In genomic region chr1:59532102-59532501, GRCh38 we compare ENCODE assay signal across 21 cellular contexts.
DNase-seq lines count a peak whose midpoint lies in the region; ATAC-seq and TF ChIP-seq lines count a peak whose summit lies in the region.
"Had no signal": no experiment of that assay in that cellular context is flagged by ENCODE, and none has a peak within 500 bp of the region (broad histone marks: within the 10 kb centered on the region; RNA-seq: fewer than 3 reads in every experiment).

No MANE protein-coding gene starts in this region.

- H3K4me2 ChIP-seq in OCI-LY3 (ENCODE audit: low read length) = 0 out of 2 replicates have a peak overlapping the region, but pooled peaks have one; percentile 24
- H3K4me2 ChIP-seq: A549; BLaER1 treated with 17β-estradiol and CSF1 and Interleukin-3, amounts not matched to agents 10 nM and 100 nM had no signal

- intact Hi-C loops in right cardiac atrium (cut with DNase I) = no loop called here

- H3K4me1 ChIP-seq in OCI-LY3 (ENCODE audit: low read length) = peaks cover 11% of the 10 kb centered on the region
- no peaks in the 10 kb centered on the region for H3K4me1 ChIP-seq in right cardiac atrium (ENCODE audit: control insufficient read depth, insufficient read depth, low read length)
- H3K4me1 ChIP-seq: A549; BLaER1 treated with 17β-estradiol and CSF1 and Interleukin-3, amounts not matched to agents 10 nM and 100 nM had no signal

- in situ Hi-C loops in brain microvascular endothelial cell (cut with HindIII; ENCODE audit: low pct_ligation_motif_present, low sequenced_read_pairs) = no loop called here

- no peak overlapping the region for H3K27ac ChIP-seq in OCI-LY3 (ENCODE audit: low read length)
- H3K27ac ChIP-seq in right cardiac atrium (ENCODE audit: low read length) = no peak overlapping the region
- H3K27ac ChIP-seq in brain microvascular endothelial cell = no peak overlapping the region
- H3K27ac ChIP-seq: A549; BLaER1 treated with 17β-estradiol and CSF1 and Interleukin-3, amounts not matched to agents 10 nM and 100 nM; SK-N-MC had no signal

- H3K36me3 ChIP-seq in OCI-LY3 (replicated peaks; ENCODE audit: low read depth, low read length) (peaks cover 4% of the 10 kb centered on the region), brain microvascular endothelial cell (replicated peaks) (no peaks in the 10 kb centered on the region)
- H3K36me3 ChIP-seq: BLaER1 treated with 17β-estradiol and CSF1 and Interleukin-3, amounts not matched to agents 10 nM and 100 nM had no signal

- H3K4me3 ChIP-seq in OCI-LY3 (ENCODE audit: low read length) = no peak overlapping the region
- no peak overlapping the region for H3K4me3 ChIP-seq in right cardiac atrium (ENCODE audit: low read length)
- H3K4me3 ChIP-seq in brain microvascular endothelial cell (ENCODE audit: low read depth, low read length) = no peak overlapping the region
- H3K4me3 ChIP-seq: A549; BLaER1 treated with 17β-estradiol and CSF1 and Interleukin-3, amounts not matched to agents 10 nM and 100 nM; SK-N-MC had no signal

- H3K9me3 ChIP-seq in OCI-LY3 (ENCODE audit: insufficient read depth, low read length) (0 out of 2 replicates have a peak, but pooled peaks cover 4% of the 10 kb centered on the region), right cardiac atrium (ENCODE audit: control insufficient read depth, low read length) (no peaks in the 10 kb centered on the region)
- H3K9me3 ChIP-seq: A549 had no signal

- no peaks in the 10 kb centered on the region for H4K20me1 ChIP-seq in OCI-LY3 (ENCODE audit: insufficient read depth, low read length)
- H4K20me1 ChIP-seq: BLaER1 treated with 17β-estradiol and CSF1 and Interleukin-3, amounts not matched to agents 10 nM and 100 nM had no signal

- no peaks in the 10 kb centered on the region for H3K27me3 ChIP-seq in OCI-LY3 (ENCODE audit: low read depth, low read length)
- no peaks in the 10 kb centered on the region for H3K27me3 ChIP-seq in right cardiac atrium (ENCODE audit: control insufficient read depth, insufficient read depth)
- no peaks in the 10 kb centered on the region for H3K27me3 ChIP-seq in brain microvascular endothelial cell (replicated peaks)
- H3K27me3 ChIP-seq: BLaER1 treated with 17β-estradiol and CSF1 and Interleukin-3, amounts not matched to agents 10 nM and 100 nM had no signal

- DNase-seq in NCI-H524 (lab: John Stamatoyannopoulos, UW) = no peak
- DNase-seq in right cardiac atrium = no peak
- no peak for DNase-seq in brain microvascular endothelial cell
- DNase-seq: CD8-positive, alpha-beta memory T cell; DND-41; GOT3; KBM-7; NCI-H1417 treated with DMSO at 0.1 percent for 48 hours; NCI-H2029 treated with DMSO at 0.1 percent for 48 hours; NCI-H510A; NCI-H82; Right ventricle myocardium superior had no signal

- H3K9ac ChIP-seq in OCI-LY3 (ENCODE audit: low read length) = no peak overlapping the region
- H3K9ac ChIP-seq: BLaER1 treated with 17β-estradiol and CSF1 and Interleukin-3, amounts not matched to agents 10 nM and 100 nM had no signal

- H3K79me2 ChIP-seq in OCI-LY3 (ENCODE audit: low read length) = no peaks in the 10 kb centered on the region

- ATAC-seq in GM18517 (IDR thresholded peaks at IDR 0.05; ENCODE audit: unreplicated experiment) = peak; percentile 70
- ATAC-seq in GM21381 (IDR thresholded peaks at IDR 0.05; ENCODE audit: unreplicated experiment) = peak; percentile 72
- ATAC-seq in HG02885 (IDR thresholded peaks at IDR 0.05; ENCODE audit: poor library complexity, unreplicated experiment) = peak; percentile 55
- no peak for ATAC-seq in right cardiac atrium
- no peak for ATAC-seq in HG03095 (IDR thresholded peaks at IDR 0.05; ENCODE audit: unreplicated experiment)
- ATAC-seq: A549, Panc1 had no signal

- H2AFZ ChIP-seq in OCI-LY3 (ENCODE audit: low read depth, low read length) = no peak overlapping the region

- no peak for TF ChIP-seq CTCF in OCI-LY3 (IDR thresholded peaks at IDR 0.05; ENCODE audit: low read depth, low read length)
- TF ChIP-seq CTCF in brain microvascular endothelial cell (IDR thresholded peaks at IDR 0.05; ENCODE audit: low read depth, low read length, missing control alignments) = no peak

Comparison
In these comparisons a context has a peak if more than half of its experiments do, and no peak if none do; other contexts are left out.
1. ATAC-seq: peak in GM18517 (single experiment), GM21381 (single experiment) and HG02885 (single experiment); none in right cardiac atrium (0 of 2) and HG03095 (single experiment).